14 cellular contexts compared by ENCODE assay signal in the genomic region with DNA sequence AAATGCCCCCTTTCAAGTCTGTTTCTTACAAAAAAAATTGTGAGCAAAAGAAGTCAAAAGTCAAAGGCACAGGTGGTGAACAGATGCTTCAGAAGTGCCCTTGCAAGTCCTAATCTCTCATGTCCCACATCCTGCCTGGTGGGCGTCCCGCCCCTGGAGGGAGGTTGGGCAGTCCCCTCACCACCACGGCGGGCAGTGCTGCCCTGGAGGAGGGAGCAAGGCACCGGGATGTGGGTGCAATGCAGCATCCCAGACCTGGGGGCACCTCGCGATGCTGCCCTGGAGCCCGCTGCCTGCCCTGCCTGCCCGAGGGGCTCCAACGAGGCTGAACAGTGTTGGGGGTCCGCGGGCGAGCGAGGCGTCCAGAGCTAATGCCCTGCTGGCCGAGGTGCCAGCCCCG. TPM values are rescaled to one million over a fixed set of nuclear protein-coding genes. Genes with fewer than 3 reads are reported as not detected.
DNase-seq lines count a peak whose midpoint lies in the region; ATAC-seq and TF ChIP-seq lines count a peak whose summit lies in the region.
"Had no signal": no experiment of that assay in that cellular context is flagged by ENCODE, and none has a peak within 500 bp of the region (broad histone marks: within the 10 kb centered on the region; RNA-seq: fewer than 3 reads in every experiment).

No MANE protein-coding gene starts in this region.

- H3K27ac Mint-ChIP-seq in CD14-positive monocyte (no peak overlapping the region), T-helper 17 cell (no peak overlapping the region)
- H3K27ac Mint-ChIP-seq in effector memory CD8-positive, alpha-beta T cell: no peak overlapping the region
- no peak overlapping the region for H3K27ac Mint-ChIP-seq in naive thymus-derived CD4-positive, alpha-beta T cell
- H3K27ac Mint-ChIP-seq: CD4-positive, CD25-positive, alpha-beta regulatory T cell had no signal

- peak overlapping the region; percentile 41 for H3K4me3 ChIP-seq in H7 (ENCODE audit: insufficient read depth, low read depth, low read length)
- no peak overlapping the region for H3K4me3 ChIP-seq in naive thymus-derived CD4-positive, alpha-beta T cell (ENCODE audit: low read length)
- H3K4me3 ChIP-seq: pancreas, smooth muscle cell had no signal

- CTCF ChIA-PET in naive thymus-derived CD4-positive, alpha-beta T cell (lab: Charles Lee): no interaction called here

- H3K36me3 Mint-ChIP-seq in CD14-positive monocyte (no peaks in the 10 kb centered on the region), T-helper 17 cell (ENCODE audit: low read depth) (no peaks in the 10 kb centered on the region)
- H3K36me3 Mint-ChIP-seq in effector memory CD8-positive, alpha-beta T cell (ENCODE audit: insufficient read depth): no peaks in the 10 kb centered on the region
- H3K36me3 Mint-ChIP-seq in naive thymus-derived CD4-positive, alpha-beta T cell: no peaks in the 10 kb centered on the region
- H3K36me3 Mint-ChIP-seq: brain; CD4-positive, CD25-positive, alpha-beta regulatory T cell had no signal

- H3K9me3 Mint-ChIP-seq in CD14-positive monocyte: peaks cover 0 to 5% (median 0%) of the 10 kb centered on the region in 7 donors
- H3K9me3 Mint-ChIP-seq in effector memory CD8-positive, alpha-beta T cell: no peaks in the 10 kb centered on the region
- no peaks in the 10 kb centered on the region for H3K9me3 Mint-ChIP-seq in naive thymus-derived CD4-positive, alpha-beta T cell
- H3K9me3 Mint-ChIP-seq: brain; CD4-positive, CD25-positive, alpha-beta regulatory T cell had no signal

- ATAC-seq in effector memory CD8-positive, alpha-beta T cell (replicated peaks): peak; percentile 13
- peak; percentile 26 for ATAC-seq in naive thymus-derived CD4-positive, alpha-beta T cell
- no peak for ATAC-seq in GM18873 (IDR thresholded peaks at IDR 0.05; ENCODE audit: low FRiP score, unreplicated experiment)
- no peak for ATAC-seq in T-helper 17 cell

- no peak for TF ChIP-seq CTCF in CD14-positive monocyte (IDR thresholded peaks at IDR 0.05)

- DNase-seq in CD14-positive monocyte (ENCODE audit: low spot score): peak; percentile 41
- DNase-seq in H7: peak; percentile 79
- DNase-seq in effector memory CD8-positive, alpha-beta T cell: no peak
- no peak for DNase-seq in naive thymus-derived CD4-positive, alpha-beta T cell
- no peak for DNase-seq in T-helper 17 cell
- no peak for DNase-seq in NCI-H2196 treated with DMSO at 0.1 percent for 48 hours (lab: John Stamatoyannopoulos, UW; ENCODE audit: unreplicated experiment)
- DNase-seq: activated gamma-delta T cell; CD4-positive, CD25-positive, alpha-beta regulatory T cell; midbrain; NCI-H1092 treated with DMSO at 0.1 percent for 48 hours had no signal

- H3K4me1 Mint-ChIP-seq in CD14-positive monocyte: no peaks in the 10 kb centered on the region
- peaks cover 9 to 12% of the 10 kb centered on the region in 2 donors for H3K4me1 Mint-ChIP-seq in effector memory CD8-positive, alpha-beta T cell (ENCODE audit: low read depth in 2 of 2)
- H3K4me1 Mint-ChIP-seq in naive thymus-derived CD4-positive, alpha-beta T cell: peaks cover 0 to 17% (median 4%) of the 10 kb centered on the region in 7 donors
- H3K4me1 Mint-ChIP-seq in T-helper 17 cell: no peaks in the 10 kb centered on the region

- intact Hi-C loops in CD14-positive monocyte (cut with micrococcal nuclease): no loop called here
- intact Hi-C loops in naive thymus-derived CD4-positive, alpha-beta T cell (cut with micrococcal nuclease): no loop called here

- H3K4me1 ChIP-seq in naive thymus-derived CD4-positive, alpha-beta T cell (ENCODE audit: control insufficient read depth in 2 of 2, insufficient read depth in 2 of 2, low read length in 2 of 2): no peaks in the 10 kb centered on the region
- H3K4me1 ChIP-seq: pancreas had no signal

- peaks cover 0 to 6% (median 0%) of the 10 kb centered on the region in 3 experiments for H3K9me3 ChIP-seq in naive thymus-derived CD4-positive, alpha-beta T cell (ENCODE audit: control insufficient read depth in 2 of 3, low read length in 3 of 3)
- no peaks in the 10 kb centered on the region for H3K9me3 ChIP-seq in T-helper 17 cell (ENCODE audit: control insufficient read depth, low read length, poor library complexity, severe bottlenecking)
- H3K9me3 ChIP-seq: pancreas had no signal

- peaks cover 32 to 54% (median 39%) of the 10 kb centered on the region in 3 donors for H3K27me3 Mint-ChIP-seq in CD14-positive monocyte (ENCODE audit: low read depth in 3 of 3)
- H3K27me3 Mint-ChIP-seq in effector memory CD8-positive, alpha-beta T cell: peaks cover 5 to 47% of the 10 kb centered on the region in 2 donors
- peaks cover 9 to 31% (median 19%) of the 10 kb centered on the region in 5 donors for H3K27me3 Mint-ChIP-seq in naive thymus-derived CD4-positive, alpha-beta T cell
- H3K27me3 Mint-ChIP-seq in T-helper 17 cell: peaks cover 15% of the 10 kb centered on the region

- POLR2A ChIA-PET in naive thymus-derived CD4-positive, alpha-beta T cell (lab: Charles Lee): no interaction called here

- H3K36me3 ChIP-seq in H7 (replicated peaks; ENCODE audit: control insufficient read depth, insufficient read depth, low read length): no peaks in the 10 kb centered on the region
- H3K36me3 ChIP-seq in naive thymus-derived CD4-positive, alpha-beta T cell (ENCODE audit: control insufficient read depth in 2 of 3, insufficient read depth in 3 of 3, low read length in 3 of 3): no peaks in the 10 kb centered on the region
- H3K36me3 ChIP-seq: pancreas had no signal

- no peak overlapping the region for H3K27ac ChIP-seq in naive thymus-derived CD4-positive, alpha-beta T cell (ENCODE audit: low read depth, low read length)
- H3K27ac ChIP-seq: pancreas had no signal

- H3K27me3 ChIP-seq in H7 (ENCODE audit: control insufficient read depth, insufficient read depth, low read length): peaks cover 35% of the 10 kb centered on the region
- H3K27me3 ChIP-seq in naive thymus-derived CD4-positive, alpha-beta T cell (ENCODE audit: control insufficient read depth in 2 of 2, insufficient read depth in 2 of 2, low read length in 2 of 2): no peaks in the 10 kb centered on the region
- H3K27me3 ChIP-seq: pancreas had no signal

- peak overlapping the region in 1 of 2 donors; percentile 67 for H3K4me3 Mint-ChIP-seq in CD14-positive monocyte
- H3K4me3 Mint-ChIP-seq in effector memory CD8-positive, alpha-beta T cell: no peak overlapping the region
- peak overlapping the region in 1 of 10 donors; percentile 73 for H3K4me3 Mint-ChIP-seq in naive thymus-derived CD4-positive, alpha-beta T cell
- H3K4me3 Mint-ChIP-seq in T-helper 17 cell: no peak overlapping the region
- H3K4me3 Mint-ChIP-seq: CD4-positive, CD25-positive, alpha-beta regulatory T cell had no signal

RNA-seq across cellular contexts. Expression of a gene that starts 15.9 kb away (rescaled TPM):
- not detected for polyA plus RNA-seq in CD14-positive monocyte
- not detected in 2 replicates for total RNA-seq in H7 (2014; rRNA removed; shearing (Covaris generic))
- not detected for total RNA-seq in naive thymus-derived CD4-positive, alpha-beta T cell
- not detected for polyA plus RNA-seq in naive thymus-derived CD4-positive, alpha-beta T cell
- not detected for total RNA-seq in T-helper 17 cell
- total RNA-seq: CD4-positive, CD25-positive, alpha-beta regulatory T cell; pancreas; smooth muscle cell had no signal
- polyA plus RNA-seq: CD4-positive, CD25-positive, alpha-beta regulatory T cell; pancreas; smooth muscle cell had no signal

RNA-seq across cellular contexts. Expression of a gene that starts 29.5 kb away (rescaled TPM):
- polyA plus RNA-seq in CD14-positive monocyte: not detected
- total RNA-seq in H7 (2014; rRNA removed; shearing (Covaris generic)): not detected in 2 replicates
- not detected for total RNA-seq in naive thymus-derived CD4-positive, alpha-beta T cell
- not detected for polyA plus RNA-seq in naive thymus-derived CD4-positive, alpha-beta T cell
- total RNA-seq in T-helper 17 cell: not detected
- total RNA-seq: CD4-positive, CD25-positive, alpha-beta regulatory T cell; smooth muscle cell had no signal
- polyA plus RNA-seq: CD4-positive, CD25-positive, alpha-beta regulatory T cell; smooth muscle cell had no signal

RNA-seq across cellular contexts. Expression of a gene that starts 37.6 kb away (rescaled TPM):
- 1 to 10 TPM; 3.1 to 6.8 TPM for polyA plus RNA-seq in CD14-positive monocyte
- 21.1 and 23.7 TPM in 2 replicates for total RNA-seq in H7 (2014; rRNA removed; shearing (Covaris generic))
- 10 to 100 TPM in 2 of 5 experiments, 1 to 10 TPM in 3; 3.7 to 76.7 (median 6.5) TPM for total RNA-seq in naive thymus-derived CD4-positive, alpha-beta T cell
- polyA plus RNA-seq in naive thymus-derived CD4-positive, alpha-beta T cell: 1 to 10 TPM in 1 of 2 donors, under 1 TPM in 1; 0.51 to 2.7 TPM
- 1 to 10 TPM; 6.8 to 8.1 TPM for total RNA-seq in T-helper 17 cell

Comparison
In these comparisons a context has a peak if more than half of its experiments do, and no peak if none do; other contexts are left out.
1. DNase-seq: peak in CD14-positive monocyte (single experiment) and H7 (single experiment); none in effector memory CD8-positive, alpha-beta T cell (0 of 3), naive thymus-derived CD4-positive, alpha-beta T cell (0 of 9), T-helper 17 cell (0 of 3) and NCI-H2196 treated with DMSO at 0.1 percent for 48 hours (single experiment).
2. ATAC-seq: peak in effector memory CD8-positive, alpha-beta T cell (single experiment) and naive thymus-derived CD4-positive, alpha-beta T cell (single experiment); none in GM18873 (single experiment) and T-helper 17 cell (single experiment).